In the genomic region with DNA sequence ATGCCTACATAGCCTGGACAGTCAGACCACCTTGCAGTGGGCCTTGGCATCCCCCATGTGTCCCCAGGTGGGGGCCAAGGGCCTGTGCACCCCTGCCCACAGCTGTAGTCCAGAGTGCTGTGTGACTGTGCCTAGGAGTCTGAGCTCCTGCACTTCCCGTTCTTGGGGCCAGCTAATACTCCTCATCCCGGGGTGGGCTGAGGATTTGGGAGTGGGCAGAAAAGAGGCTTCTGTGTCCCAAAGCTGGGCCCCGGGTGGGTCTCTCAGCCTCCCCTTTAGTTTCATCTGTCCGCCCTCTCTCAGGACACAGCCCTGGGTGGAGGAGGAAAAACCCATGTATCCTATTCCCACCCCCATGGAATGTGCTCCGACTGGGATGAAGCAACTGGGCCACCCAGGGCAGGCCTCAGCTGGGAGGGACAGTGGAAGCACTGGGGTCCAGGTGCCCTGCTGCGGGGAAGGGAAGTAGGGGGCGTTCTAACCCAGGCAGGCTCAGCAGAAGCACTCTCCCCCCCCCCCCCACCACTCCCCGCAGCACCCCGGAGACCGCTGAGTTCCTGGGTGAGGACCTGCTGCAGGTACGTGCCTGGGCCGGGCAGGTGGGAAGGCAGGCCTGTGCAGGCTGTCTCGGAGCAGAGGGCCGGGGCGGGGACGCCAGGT, we compare ENCODE assay signal across 9 cellular contexts. TPM values are rescaled to one million over a fixed set of nuclear protein-coding genes. Genes with fewer than 3 reads are reported as not detected.
DNase-seq lines count a peak whose midpoint lies in the region; ATAC-seq and TF ChIP-seq lines count a peak whose summit lies in the region.
"Had no signal": no experiment of that assay in that cellular context is flagged by ENCODE, and none has a peak within 500 bp of the region (broad histone marks: within the 10 kb centered on the region; RNA-seq: fewer than 3 reads in every experiment).

No MANE protein-coding gene starts in this region.

- intact Hi-C loops in esophagus squamous epithelium (cut with DNase I) = loop anchor here (5.0 kb wide), 1 partner anchor 42 kb away; no protein-coding TSS in a partner anchor

- H3K4me1 ChIP-seq in RWPE2 (ENCODE audit: insufficient read depth, poor library complexity, severe bottlenecking) = peaks cover 8% of the 10 kb centered on the region
- peaks cover 40 to 84% (median 63%) of the 10 kb centered on the region in 3 donors for H3K4me1 ChIP-seq in esophagus squamous epithelium
- peaks cover 3% of the 10 kb centered on the region for H3K4me1 ChIP-seq in rectal smooth muscle tissue (ENCODE audit: control insufficient read depth, insufficient read depth, low read length)

- TF ChIP-seq POLR2A in esophagus squamous epithelium (IDR thresholded peaks at IDR 0.05) (no peak), erythroblast (IDR thresholded peaks at IDR 0.05; ENCODE audit: low read length) (no peak)

- no peak for DNase-seq in RWPE2 (ENCODE audit: low spot score)
- DNase-seq in esophagus squamous epithelium (lab: John Stamatoyannopoulos, UW) = no peak
- DNase-seq in NK-92 (lab: John Stamatoyannopoulos, UW; ENCODE audit: unreplicated experiment) = no peak
- no peak for DNase-seq in SKM-1 treated with dmso at 0.1 percent for 144 hours (lab: John Stamatoyannopoulos, UW; ENCODE audit: unreplicated experiment)
- no peak for DNase-seq in erythroblast (lab: John Stamatoyannopoulos, UW)
- DNase-seq: cortex of kidney had no signal

- TF ChIP-seq CTCF in GM12873 (IDR thresholded peaks at IDR 0.05; ENCODE audit: insufficient read depth, low read depth, low read length, missing control alignments) (peak; percentile 4), RWPE2 (IDR thresholded peaks at IDR 0.05; ENCODE audit: poor library complexity, severe bottlenecking) (peak; percentile 30), esophagus squamous epithelium (IDR thresholded peaks at IDR 0.05) (no peak)

- H3K9me3 ChIP-seq in RWPE2 (ENCODE audit: severe bottlenecking) = no peaks in the 10 kb centered on the region
- H3K9me3 ChIP-seq in esophagus squamous epithelium = no peaks in the 10 kb centered on the region

- peaks cover 46% of the 10 kb centered on the region for H3K36me3 ChIP-seq in RWPE2 (ENCODE audit: low read depth)
- peaks cover 0 to 39% (median 3%) of the 10 kb centered on the region in 3 donors for H3K36me3 ChIP-seq in esophagus squamous epithelium
- no peaks in the 10 kb centered on the region for H3K36me3 ChIP-seq in rectal smooth muscle tissue (ENCODE audit: control insufficient read depth, insufficient read depth, low read length)

- no peak overlapping the region for H3K9ac ChIP-seq in rectal smooth muscle tissue (ENCODE audit: low read length)

- no peaks in the 10 kb centered on the region for H3K27me3 ChIP-seq in RWPE2 (ENCODE audit: insufficient read depth, poor library complexity, severe bottlenecking)
- H3K27me3 ChIP-seq in esophagus squamous epithelium = no peaks in the 10 kb centered on the region
- H3K27me3 ChIP-seq in rectal smooth muscle tissue (ENCODE audit: control insufficient read depth, insufficient read depth, low read length) = no peaks in the 10 kb centered on the region

- H3K27ac ChIP-seq in RWPE2 (ENCODE audit: poor library complexity, severe bottlenecking) = peak overlapping the region; percentile 79
- peak overlapping the region; percentile 89 to 94 (median 91) for H3K27ac ChIP-seq in esophagus squamous epithelium
- no peak overlapping the region for H3K27ac ChIP-seq in rectal smooth muscle tissue (ENCODE audit: low read depth, low read length)

- WGBS in esophagus squamous epithelium, 2 donors = 0% methylated on average over 2 of the region's 16 CpGs; no CpG with 5 or more reads in 1 of the 2 donors

- H3K4me3 ChIP-seq in RWPE2 (ENCODE audit: severe bottlenecking) (peak overlapping the region; percentile 42), esophagus squamous epithelium (peak overlapping the region; percentile 63 to 89 (median 82)), rectal smooth muscle tissue (ENCODE audit: low read length) (peak overlapping the region; percentile 81)

- peak; percentile 41 for ATAC-seq in RWPE2 (ENCODE audit: low read depth)
- no peak for ATAC-seq in GM18511 (IDR thresholded peaks at IDR 0.05; ENCODE audit: unreplicated experiment)

RNA-seq across cellular contexts. Expression of a gene that starts 1.3 kb away (rescaled TPM):
- 10 to 100 TPM; 33.8 to 53.4 (median 42.0) TPM for total RNA-seq in esophagus squamous epithelium

RNA-seq across cellular contexts. Expression of a gene that starts 17.8 kb away (rescaled TPM):
- 1 to 10 TPM; 2.3 to 4.1 (median 2.9) TPM for total RNA-seq in esophagus squamous epithelium

RNA-seq across cellular contexts. Expression of a gene that starts 32.1 kb away (rescaled TPM):
- 10 to 100 TPM; 32.2 to 54.3 (median 39.5) TPM for total RNA-seq in esophagus squamous epithelium

RNA-seq across cellular contexts. Expression of a gene that starts 34.7 kb away (rescaled TPM):
- 100 to 1,000 TPM in 2 of 4 donors, 10 to 100 TPM in 2; 25.4 to 261 (median 92.3) TPM for total RNA-seq in esophagus squamous epithelium

RNA-seq across cellular contexts. Expression of a gene that starts 45.4 kb away (rescaled TPM):
- 10 to 100 TPM; 34.3 to 44.5 (median 40.8) TPM for total RNA-seq in esophagus squamous epithelium

Comparison
In these comparisons a context has a peak if more than half of its experiments do, and no peak if none do; other contexts are left out.
1. CTCF ChIP-seq: peak in GM12873 (single experiment) and RWPE2 (single experiment); none in esophagus squamous epithelium (0 of 6).
2. Peak in every context shown above with its lines, with median percentiles within 50 percentile points of each other: H3K4me3 ChIP-seq.